In the genomic region with DNA sequence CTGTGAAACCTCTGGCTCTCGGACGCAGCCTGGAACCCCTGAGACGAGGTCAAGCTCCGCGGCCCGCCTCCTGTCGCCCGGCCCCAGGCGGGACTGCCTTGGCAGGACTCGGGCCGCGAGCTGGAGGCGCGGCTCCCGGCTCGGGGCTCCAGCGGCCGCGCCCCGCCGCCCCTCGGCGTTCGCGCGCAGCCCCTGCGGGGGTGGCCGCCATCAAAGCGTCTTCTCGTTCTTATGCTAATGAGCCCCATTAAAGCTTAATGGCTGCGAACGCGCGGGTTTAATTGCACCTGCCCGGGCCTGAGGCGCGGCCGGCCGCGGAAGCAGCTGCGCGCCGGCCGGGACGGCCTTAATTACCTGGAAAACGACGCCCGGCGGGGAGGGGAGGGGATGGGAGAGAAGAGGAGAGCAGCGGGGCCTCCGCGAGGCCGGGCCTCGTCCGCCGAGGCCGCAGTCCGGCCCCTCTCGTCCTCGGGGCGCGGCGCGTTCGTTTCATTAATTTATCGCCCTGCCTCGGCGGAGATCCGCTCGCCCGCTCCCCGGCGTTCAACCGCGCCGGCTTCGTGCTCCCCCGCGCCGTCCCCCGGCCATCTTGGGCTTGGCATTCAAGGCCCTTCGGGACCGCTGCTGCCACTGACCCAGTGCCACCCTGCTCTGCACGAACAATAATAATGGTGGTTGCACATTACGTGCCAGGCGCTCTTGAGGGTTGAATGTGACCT, we compare ENCODE assay signal across 10 cellular contexts. TPM values are rescaled to one million over a fixed set of nuclear protein-coding genes. Genes with fewer than 3 reads are reported as not detected.
DNase-seq lines count a peak whose midpoint lies in the region; ATAC-seq and TF ChIP-seq lines count a peak whose summit lies in the region.
"Had no signal": no experiment of that assay in that cellular context is flagged by ENCODE, and none has a peak within 500 bp of the region (broad histone marks: within the 10 kb centered on the region; RNA-seq: fewer than 3 reads in every experiment).

No MANE protein-coding gene starts in this region.

- ATAC-seq in GM23338 (peak; percentile 75), PC-3 (no peak), GM18873 (IDR thresholded peaks at IDR 0.05; ENCODE audit: low FRiP score, unreplicated experiment) (no peak)

- H3K9ac ChIP-seq in iPS-20b (ENCODE audit: low read depth, low read length) = no peak overlapping the region
- no peak overlapping the region for H3K9ac ChIP-seq in PC-3 (ENCODE audit: low read length)

- H3K9me3 ChIP-seq in adrenal gland (replicated peaks in 1 of 3) (no peaks in the 10 kb centered on the region), iPS-20b (ENCODE audit: insufficient read depth, low read depth, low read length) (no peaks in the 10 kb centered on the region; the same call in 1 of the 2 replicates), PC-3 (ENCODE audit: low read length) (no peaks in the 10 kb centered on the region)
- H3K9me3 ChIP-seq: SJSA1 had no signal

- no TSS peak for BruUV-seq in PC-3 (replicated peaks; lab: Mats Ljungman, UMichigan)

- DNase-seq in GM23338 (ENCODE audit: low spot score) (peak; percentile 89), adrenal gland (peak in 1 of 7 donors; percentile 51), SK-N-DZ (ENCODE audit: low spot score) (no peak), PC-3 (no peak), cerebellum (ENCODE audit: low spot score) (no peak)
- DNase-seq: DMS 273 treated with DMSO at 0.1 percent for 48 hours had no signal

- H3K27me3 Mint-ChIP-seq in GM23338 (ENCODE audit: insufficient read depth, low read depth, poor library complexity) = peaks cover 99% of the 10 kb centered on the region

- no peaks in the 10 kb centered on the region for H3K36me3 ChIP-seq in GM23338 (ENCODE audit: insufficient read depth)
- H3K36me3 ChIP-seq in adrenal gland (replicated peaks in 1 of 2) = no peaks in the 10 kb centered on the region
- no peaks in the 10 kb centered on the region for H3K36me3 ChIP-seq in iPS-20b (ENCODE audit: insufficient read depth, low read depth, low read length)
- H3K36me3 ChIP-seq in PC-3 (ENCODE audit: low read depth, low read length) = peaks cover 5% of the 10 kb centered on the region

- POLR2A ChIA-PET in PC-3 (lab: Charles Lee; ENCODE audit: unreplicated experiment) = no interaction called here

- H3K4me3 ChIP-seq in GM23338 (peak overlapping the region; percentile 48), adrenal gland (peak overlapping the region in 1 of 4 donors; percentile 38), iPS-20b (ENCODE audit: low read length) (peak overlapping the region; percentile 41), skin epidermis (peak overlapping the region in 4 of 7 experiments; percentile 1 to 35 (median 12)), PC-3 (ENCODE audit: low read length) (no peak overlapping the region)
- H3K4me3 ChIP-seq: SJSA1 had no signal

- no peaks in the 10 kb centered on the region; the same call in 2 of the 3 replicates for H3K36me3 Mint-ChIP-seq in GM23338 (ENCODE audit: low read depth)

- no peaks in the 10 kb centered on the region; the same call in 1 of the 3 replicates for H3K9me3 Mint-ChIP-seq in GM23338

- no peaks in the 10 kb centered on the region for H3K79me2 ChIP-seq in GM23338 (replicated peaks; ENCODE audit: insufficient read depth)
- peaks cover 99% of the 10 kb centered on the region for H3K79me2 ChIP-seq in PC-3 (ENCODE audit: low read length)

- H3K4me3 Mint-ChIP-seq in GM23338 = peak overlapping the region; percentile 53

- H3K4me1 ChIP-seq in GM23338 (ENCODE audit: insufficient read depth) = peaks cover 48% of the 10 kb centered on the region
- H3K4me1 ChIP-seq in adrenal gland (replicated peaks in 1 of 2) = peaks cover 34 to 83% of the 10 kb centered on the region in 2 donors
- peaks cover 11% of the 10 kb centered on the region for H3K4me1 ChIP-seq in iPS-20b (ENCODE audit: insufficient read depth, low read length)
- peaks cover 24% of the 10 kb centered on the region for H3K4me1 ChIP-seq in PC-3 (ENCODE audit: insufficient read depth, low read length)

- 39 to 74% (median 58%) methylated on average over 24 to 86 of the region's 86 CpGs for WGBS in adrenal gland, 4 donors

- H3F3A ChIP-seq in GM23338 (replicated peaks; ENCODE audit: low read depth) (peaks cover 23% of the 10 kb centered on the region), PC-3 (ENCODE audit: low read length, unreplicated experiment) (no peaks in the 10 kb centered on the region)

- TF ChIP-seq CTCF in GM23338 (conservative IDR thresholded peaks at IDR 0.05; ENCODE audit: low read depth in 2 of 2) = no peak
- no peak for TF ChIP-seq CTCF in adrenal gland (IDR thresholded peaks at IDR 0.05)
- no peak for TF ChIP-seq CTCF in PC-3 (conservative IDR thresholded peaks at IDR 0.05; ENCODE audit: low read depth, low read length)

- CTCF ChIA-PET in PC-3 (lab: Charles Lee) = no interaction called here

- H3K27me3 ChIP-seq in GM23338 (ENCODE audit: insufficient read depth) (peaks cover 100% of the 10 kb centered on the region), adrenal gland (no peaks in the 10 kb centered on the region), iPS-20b (ENCODE audit: insufficient read depth, low read length) (peaks cover 100% of the 10 kb centered on the region), PC-3 (ENCODE audit: low read length) (no peaks in the 10 kb centered on the region)
- H3K27me3 ChIP-seq: SJSA1 had no signal

- intact Hi-C loops in adrenal gland (cut with DNase I) (no loop called here), PC-3 (cut with micrococcal nuclease) (no loop called here)

- H3K9me2 ChIP-seq in GM23338 (ENCODE audit: insufficient read depth) (no peaks in the 10 kb centered on the region), PC-3 (replicated peaks; ENCODE audit: low read length) (no peaks in the 10 kb centered on the region)

- H2AFZ ChIP-seq in GM23338 (no peak overlapping the region), PC-3 (ENCODE audit: low read length) (no peak overlapping the region)

- TF ChIP-seq POLR2A in adrenal gland (IDR thresholded peaks at IDR 0.05) = no peak

- peaks cover 55% of the 10 kb centered on the region for H3K4me1 Mint-ChIP-seq in GM23338

- H4K20me1 ChIP-seq in GM23338 (replicated peaks; ENCODE audit: insufficient read depth) (peaks cover 33% of the 10 kb centered on the region), PC-3 (ENCODE audit: low read length) (peaks cover 42% of the 10 kb centered on the region)

- no peak overlapping the region for H3K27ac Mint-ChIP-seq in GM23338

- H3K27ac ChIP-seq in GM23338 (ENCODE audit: low read depth) = no peak overlapping the region
- H3K27ac ChIP-seq in adrenal gland = peak overlapping the region in 3 of 5 donors; percentile 1 to 98 (median 49)
- H3K27ac ChIP-seq in iPS-20b (ENCODE audit: low read length) = no peak overlapping the region
- H3K27ac ChIP-seq in skin epidermis = peak overlapping the region in 6 of 21 experiments; percentile 4 to 44 (median 32)
- H3K27ac ChIP-seq in PC-3 (ENCODE audit: low read length) = no peak overlapping the region
- H3K27ac ChIP-seq: SJSA1 had no signal

- H3K4me2 ChIP-seq in GM23338 = peak overlapping the region; percentile 76
- no peak overlapping the region for H3K4me2 ChIP-seq in PC-3 (ENCODE audit: low read length)

TF ChIP-seq in GM23338, 12 proteins besides CTCF, POLR2A, EP300 and RAD21 (continues in another document):
- TF ChIP-seq POLR2AphosphoS5 (IDR thresholded peaks at IDR 0.05; ENCODE audit: low read depth) = peak; percentile 32; the same call in 1 of the 2 replicates

RNA-seq across cellular contexts. Expression of a gene that starts 19.2 kb away (rescaled TPM):
- 0.87 and 2.1 TPM in 2 replicates for total RNA-seq in GM23338 (2014; rRNA removed; shearing (Covaris generic))
- polyA plus RNA-seq in GM23338 (2016; fragmentation: Nextera tagmentation; extraction: Ambion mirVana) (0.75 and 0.89 TPM in 2 replicates), adrenal gland (10 to 100 TPM in 2 of 3 donors, 1 to 10 TPM in 1; 4.2 to 31.2 (median 14.6) TPM)
- total RNA-seq in adrenal gland (10 to 100 TPM; 14.7 to 37.3 (median 28.1) TPM), PC-3 (2014; rRNA removed) (33.0 and 64.2 TPM in 2 replicates), cerebellum (23.0 TPM)
- 18.2 and 22.8 TPM in 2 replicates for polyA plus RNA-seq in SK-N-DZ (2014; cell fraction: cytosol; rRNA removed)
- 38.5 and 70.0 TPM in 2 replicates for polyA plus RNA-seq in SK-N-DZ (2014; cell fraction: nucleus; rRNA removed)

Comparison
In these comparisons a context has a peak if more than half of its experiments do, and no peak if none do; other contexts are left out.
1. H3K27ac ChIP-seq: peak in adrenal gland (3 of 5); none in GM23338 (single experiment), iPS-20b (single experiment) and PC-3 (single experiment).